ENCODE assay signal across 21 cellular contexts in the genomic region with DNA sequence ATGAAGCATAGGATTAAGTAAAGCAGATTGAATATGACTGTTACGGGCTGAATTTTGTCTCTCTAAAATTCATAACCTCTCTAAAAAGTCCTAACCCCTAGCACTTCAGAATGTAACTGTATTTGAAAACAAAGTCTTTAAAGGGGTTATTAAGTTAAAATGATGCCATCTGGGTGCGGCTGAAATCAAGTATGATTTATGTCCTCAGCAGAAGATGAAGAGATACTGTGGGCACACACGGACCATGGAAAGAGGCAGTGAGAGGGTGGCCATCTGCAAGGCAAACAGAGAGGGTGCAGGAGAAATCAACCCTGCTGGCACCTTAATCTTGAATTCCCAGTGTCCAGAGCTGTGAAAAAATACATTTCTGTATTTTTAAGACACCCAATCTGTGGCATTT. TPM values are rescaled to one million over a fixed set of nuclear protein-coding genes. Genes with fewer than 3 reads are reported as not detected.
DNase-seq lines count a peak whose midpoint lies in the region; ATAC-seq, FAIRE-seq and TF ChIP-seq lines count a peak whose summit lies in the region.
"Had no signal": no experiment of that assay in that cellular context is flagged by ENCODE, and none has a peak within 500 bp of the region (broad histone marks: within the 10 kb centered on the region; RNA-seq: fewer than 3 reads in every experiment).

No MANE protein-coding gene starts in this region.

- H4K20me1 ChIP-seq in SK-N-SH (ENCODE audit: insufficient read depth) = no peaks in the 10 kb centered on the region
- no peaks in the 10 kb centered on the region for H4K20me1 ChIP-seq in K562 (replicated peaks; ENCODE audit: control insufficient read depth, insufficient read depth, low read length)

- no peak for TF ChIP-seq POLR2A in K562 (conservative IDR thresholded peaks at IDR 0.05)

- no peaks in the 10 kb centered on the region for H3K9me1 ChIP-seq in K562 (ENCODE audit: control insufficient read depth, insufficient read depth, low read length)

- no peak overlapping the region for H3K4me2 ChIP-seq in SK-N-SH
- no peak overlapping the region for H3K4me2 ChIP-seq in K562 (ENCODE audit: insufficient read depth, low read length)
- H3K4me2 ChIP-seq: BLaER1 treated with 17β-estradiol and CSF1 and Interleukin-3, amounts not matched to agents 10 nM and 100 nM had no signal

- no peak for DNase-seq in SK-N-SH
- peak; percentile 25 for DNase-seq in NCI-H69 (lab: John Stamatoyannopoulos, UW)
- DNase-seq in K562 (ENCODE audit: extremely low read depth in 1 of 4, low spot score in 3 of 4) = no peak
- DNase-seq in NCI-H2196 (lab: John Stamatoyannopoulos, UW; ENCODE audit: unreplicated experiment) = no peak
- DNase-seq: 8988T; AML-193; Caco-2; Calu3; CD4-positive, alpha-beta T cell; CD8-positive, alpha-beta T cell; DMS79 treated with DMSO at 0.1 percent for 48 hours; GF-D8 had no signal

- H3K27ac ChIP-seq in SK-N-SH (ENCODE audit: low read depth in 2 of 2, low read length in 1 of 2) = no peak overlapping the region
- H3K27ac ChIP-seq in K562 (ENCODE audit: extremely low read depth, low read depth, low read length) = no peak overlapping the region
- H3K27ac ChIP-seq: BLaER1 treated with 17β-estradiol and CSF1 and Interleukin-3, amounts not matched to agents 10 nM and 100 nM; C4-2B had no signal

- TF ChIP-seq CTCF in SK-N-SH (IDR thresholded peaks at IDR 0.05) (no peak), K562 (IDR thresholded peaks at IDR 0.05 in 2 of 3, conservative IDR thresholded peaks at IDR 0.05 in 1 of 3; ENCODE audit: insufficient read depth in 2 of 3, low read depth in 1 of 3, low read length in 3 of 3) (no peak)

- no peak for FAIRE-seq in K562 (lab: Jason Lieb, UNC)
- FAIRE-seq: A204.1, D721Med, G401.6, GM12891, GM19239 had no signal

- H3K9me2 ChIP-seq in SK-N-SH = no peaks in the 10 kb centered on the region

- CTCF ChIA-PET in SK-N-SH (lab: Yijun Ruan, JAX) = no interaction called here
- CTCF ChIA-PET in K562 (lab: Yijun Ruan, JAX; ENCODE audit: low intra/inter-chr PET ratio) = no interaction called here

- TF ChIP-seq EP300 in SK-N-SH (IDR thresholded peaks at IDR 0.05; ENCODE audit: borderline replicate concordance in 1 of 2, low read depth in 1 of 2, low read length in 1 of 2) (no peak), K562 (IDR thresholded peaks at IDR 0.05; ENCODE audit: low read length) (no peak)

- no peak for ATAC-seq in SK-N-SH treated with all-trans-retinoic acid at 6 μM for 48 hours
- ATAC-seq in K562 = no peak
- ATAC-seq in GM19324 (IDR thresholded peaks at IDR 0.05; ENCODE audit: low FRiP score, unreplicated experiment) = no peak
- ATAC-seq: CD8-positive, alpha-beta T cell had no signal

- intact Hi-C loops in K562 (cut with micrococcal nuclease) = no loop called here

- peaks cover 17% of the 10 kb centered on the region for H3F3A ChIP-seq in SK-N-SH (replicated peaks; ENCODE audit: insufficient read depth)

- H3K9me3 ChIP-seq in SK-N-SH (no peaks in the 10 kb centered on the region), K562 (replicated peaks; ENCODE audit: control insufficient read depth, insufficient read depth, low read depth, low read length) (no peaks in the 10 kb centered on the region)
- H3K9me3 ChIP-seq: BLaER1 treated with 17β-estradiol and CSF1 and Interleukin-3, amounts not matched to agents 10 nM and 100 nM; Caco-2 had no signal

- H3K36me3 ChIP-seq in SK-N-SH (replicated peaks in 1 of 2; ENCODE audit: control insufficient read depth in 1 of 2, insufficient read depth in 2 of 2, low read length in 1 of 2) (no peaks in the 10 kb centered on the region), K562 (ENCODE audit: control insufficient read depth, insufficient read depth, low read length) (no peaks in the 10 kb centered on the region)
- H3K36me3 ChIP-seq: BLaER1 treated with 17β-estradiol and CSF1 and Interleukin-3, amounts not matched to agents 10 nM and 100 nM had no signal

- no peaks in the 10 kb centered on the region for H3K79me2 ChIP-seq in SK-N-SH (ENCODE audit: insufficient read depth)
- peaks cover 8% of the 10 kb centered on the region for H3K79me2 ChIP-seq in K562 (ENCODE audit: control insufficient read depth, insufficient read depth, low read length)

- no peak overlapping the region for H3K9ac ChIP-seq in SK-N-SH
- no peak overlapping the region for H3K9ac ChIP-seq in K562 (ENCODE audit: insufficient read depth in 1 of 2, low read depth in 2 of 2, low read length in 2 of 2)
- H3K9ac ChIP-seq: BLaER1 treated with 17β-estradiol and CSF1 and Interleukin-3, amounts not matched to agents 10 nM and 100 nM had no signal

- H3K4me1 ChIP-seq in SK-N-SH (ENCODE audit: control insufficient read depth in 1 of 2, insufficient read depth in 2 of 2, low read depth in 1 of 2, low read length in 1 of 2) (peaks cover 0 to under 1% of the 10 kb centered on the region in 2 experiments; a peak in 2 of 4 replicates), K562 (replicated peaks in 1 of 2; ENCODE audit: control insufficient read depth in 2 of 2, insufficient read depth in 2 of 2, low read length in 2 of 2) (peaks cover 0 to 4% of the 10 kb centered on the region in 2 experiments; a peak in 1 of 5 replicates)

- 0 out of 2 replicates have a peak, but pooled peaks cover 4% of the 10 kb centered on the region for H3K27me3 ChIP-seq in SK-N-SH (ENCODE audit: insufficient read depth)
- no peaks in the 10 kb centered on the region for H3K27me3 ChIP-seq in K562 (ENCODE audit: control insufficient read depth in 2 of 2, insufficient read depth in 2 of 2, low read length in 2 of 2)
- H3K27me3 ChIP-seq: BLaER1 treated with 17β-estradiol and CSF1 and Interleukin-3, amounts not matched to agents 10 nM and 100 nM had no signal

- WGBS in SK-N-SH (ENCODE audit: low lambda C conversion rate) = 40% methylated on average over 3 of the region's 3 CpGs
- 32% methylated on average over 3 of the region's 3 CpGs for WGBS in K562 (ENCODE audit: insufficient coverage, low coverage, missing lambda C conversion rate)

- H2AFZ ChIP-seq in SK-N-SH (ENCODE audit: low read depth) = no peak overlapping the region
- H2AFZ ChIP-seq in K562 (ENCODE audit: low read depth, low read length) = no peak overlapping the region

- in situ Hi-C loops in K562 (cut with MboI) = no loop called here

- TF ChIP-seq RAD21 in SK-N-SH (IDR thresholded peaks at IDR 0.05; ENCODE audit: low read length) (no peak), K562 (CRISPR knock-in tag; conservative IDR thresholded peaks at IDR 0.05 in 1 of 2, IDR thresholded peaks at IDR 0.05 in 1 of 2) (no peak)

- no TSS peak for BruUV-seq in K562 (replicated peaks; lab: Mats Ljungman, UMichigan)

- no peak overlapping the region for H3K4me3 ChIP-seq in SK-N-SH (ENCODE audit: low read depth in 2 of 2, low read length in 1 of 2)
- H3K4me3 ChIP-seq in K562 = no peak overlapping the region
- H3K4me3 ChIP-seq: BLaER1 treated with 17β-estradiol and CSF1 and Interleukin-3, amounts not matched to agents 10 nM and 100 nM had no signal

- POLR2A ChIA-PET in SK-N-SH (lab: Yijun Ruan, JAX) (no interaction called here), K562 (lab: Yijun Ruan, JAX) (no interaction called here)

TF ChIP-seq in SK-N-SH, 30 proteins besides CTCF, POLR2A, EP300 and RAD21 (continues in another document):
- TF ChIP-seq, protein P1, sequence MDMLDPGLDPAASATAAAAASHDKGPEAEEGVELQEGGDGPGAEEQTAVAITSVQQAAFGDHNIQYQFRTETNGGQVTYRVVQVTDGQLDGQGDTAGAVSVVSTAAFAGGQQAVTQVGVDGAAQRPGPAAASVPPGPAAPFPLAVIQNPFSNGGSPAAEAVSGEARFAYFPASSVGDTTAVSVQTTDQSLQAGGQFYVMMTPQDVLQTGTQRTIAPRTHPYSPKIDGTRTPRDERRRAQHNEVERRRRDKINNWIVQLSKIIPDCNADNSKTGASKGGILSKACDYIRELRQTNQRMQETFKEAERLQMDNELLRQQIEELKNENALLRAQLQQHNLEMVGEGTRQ (IDR thresholded peaks at IDR 0.05; ENCODE audit: borderline replicate concordance, low read depth, low read length) = no peak

TF ChIP-seq in SK-N-SH treated with all-trans-retinoic acid at 6 μM for 48 hours, 23 proteins besides CTCF, POLR2A, EP300 and RAD21 (continues in another document):
- no peak for TF ChIP-seq ZFP3 (CRISPR knock-in tag; IDR thresholded peaks at IDR 0.05)

TF ChIP-seq in K562, 482 proteins besides CTCF, POLR2A, EP300 and RAD21 (continues in another document):
- TF ChIP-seq HDAC1 (IDR thresholded peaks at IDR 0.05) = no peak

RNA-seq across cellular contexts. Expression of gene USP25, which starts 3.8 kb away (rescaled TPM):
- polyA plus RNA-seq in SK-N-SH (2012; rRNA removed) (4.3 and 4.6 TPM in 2 replicates), K562 (2011; rRNA removed) (18.5 and 27.7 TPM in 2 replicates), K562 (2014; fragmentation: Illumina TruSeq; extraction: Trizol) (30.4 and 33.8 TPM in 2 replicates), K562 (2014; fragmentation: Nextera tagmentation; extraction: Ambion mirVana) (1 to 10 TPM; 7.8 to 8.0 TPM), K562 (2014; rRNA removed) (16.4 and 23.7 TPM in 2 replicates)
- 5.3 and 6.3 TPM in 2 replicates for polyA plus RNA-seq in SK-N-SH (2012; cell fraction: cytosol; rRNA removed)
- 4.3 and 7.6 TPM in 2 replicates for polyA plus RNA-seq in SK-N-SH (2012; cell fraction: nucleus; rRNA removed)
- total RNA-seq in K562 (2011; cell fraction: chromatin; rRNA removed; ENCODE audit: low replicate concordance) = 27.5 and 92.2 TPM in 2 replicates
- total RNA-seq in K562 (2011; cell fraction: nucleolus; rRNA removed) = 14.8 and 22.9 TPM in 2 replicates
- 34.8 and 45.6 TPM in 2 replicates for total RNA-seq in K562 (2011; cell fraction: nucleoplasm; rRNA removed)
- total RNA-seq in K562 (2014; rRNA removed) (26.4 and 31.4 TPM in 2 replicates), K562 (2014; rRNA removed; fragmentation: Illumina TruSeq; extraction: Trizol) (44.9 and 49.0 TPM in 2 replicates), K562 (2015; rRNA removed; fragmentation: Illumina TruSeq; extraction: Trizol) (36.4 and 42.4 TPM in 2 replicates), K562 (2021) (36.5 and 42.1 TPM in 2 replicates)
- polyA plus RNA-seq in K562 (2011; cell fraction: cytosol; rRNA removed) = 7.7 and 11.9 TPM in 2 replicates
- polyA plus RNA-seq in K562 (2011; cell fraction: nucleus; rRNA removed) = 17.4 and 26.8 TPM in 2 replicates
- 16.4 and 19.6 TPM in 2 replicates for polyA plus RNA-seq in K562 (2012)
- 135 TPM in 2 replicates for polyA minus RNA-seq in K562 (2011; rRNA and poly(A)+ RNA removed)
- 21.7 and 28.6 TPM in 2 replicates for polyA minus RNA-seq in K562 (2011; cell fraction: cytosol; rRNA and poly(A)+ RNA removed)
- polyA minus RNA-seq in K562 (2011; cell fraction: nucleus; rRNA and poly(A)+ RNA removed) = 61.0 and 114 TPM in 2 replicates

Comparison
In these comparisons a context has a peak if more than half of its experiments do, and no peak if none do; other contexts are left out.
1. Of the 27 proteins assayed by ChIP-seq in both K562 and SK-N-SH: peak only in K562: none; only in SK-N-SH: GATA2; in both: none; in neither: 26.